In genomic region chr10:70444613-70445222, GRCh38 we compare ENCODE assay signal across 1 cellular context.
A peak's percentile ranks its signal among the peaks of the same experiment; 100 is the strongest.
TF ChIP-seq lines count a peak whose summit lies in the region.

No MANE protein-coding gene starts in this region.

TF ChIP-seq in K562, 482 proteins besides CTCF, POLR2A, EP300 and RAD21:
- peak; percentile 38 for TF ChIP-seq ZFP36 (IDR thresholded peaks at IDR 0.05; ENCODE audit: low read depth, low read length, partially characterized antibody)
- peak; percentile 94 for TF ChIP-seq CBX8 (IDR thresholded peaks at IDR 0.05; ENCODE audit: borderline replicate concordance, extremely low read depth, low read depth, low read length, poor library complexity, severe bottlenecking)
- TF ChIP-seq SP1 (CRISPR knock-in tag; IDR thresholded peaks at IDR 0.05): no peak
- TF ChIP-seq NEUROD1 (IDR thresholded peaks at IDR 0.05; ENCODE audit: borderline replicate concordance, low read depth, low read length, partially characterized antibody): no peak
- TF ChIP-seq CBX2 (IDR thresholded peaks at IDR 0.05; ENCODE audit: insufficient read depth, low read length, poor library complexity, severe bottlenecking): peak; percentile 56
- no peak for TF ChIP-seq TCF15 (CRISPR knock-in tag; IDR thresholded peaks at IDR 0.05)
- TF ChIP-seq PHB2 (IDR thresholded peaks at IDR 0.05; ENCODE audit: low read depth): no peak
- TF ChIP-seq TOE1 (IDR thresholded peaks at IDR 0.05; ENCODE audit: borderline replicate concordance): no peak
- no peak for TF ChIP-seq TOE1 (CRISPR knock-in tag; IDR thresholded peaks at IDR 0.05; ENCODE audit: borderline replicate concordance, low read depth)
- no peak for TF ChIP-seq ZNF354B (CRISPR knock-in tag; IDR thresholded peaks at IDR 0.05)
- peak; percentile 44; the same call in 1 of the 2 replicates for TF ChIP-seq RNF2 (IDR thresholded peaks at IDR 0.05)
